8 cellular contexts compared by ENCODE assay signal in the genomic region with DNA sequence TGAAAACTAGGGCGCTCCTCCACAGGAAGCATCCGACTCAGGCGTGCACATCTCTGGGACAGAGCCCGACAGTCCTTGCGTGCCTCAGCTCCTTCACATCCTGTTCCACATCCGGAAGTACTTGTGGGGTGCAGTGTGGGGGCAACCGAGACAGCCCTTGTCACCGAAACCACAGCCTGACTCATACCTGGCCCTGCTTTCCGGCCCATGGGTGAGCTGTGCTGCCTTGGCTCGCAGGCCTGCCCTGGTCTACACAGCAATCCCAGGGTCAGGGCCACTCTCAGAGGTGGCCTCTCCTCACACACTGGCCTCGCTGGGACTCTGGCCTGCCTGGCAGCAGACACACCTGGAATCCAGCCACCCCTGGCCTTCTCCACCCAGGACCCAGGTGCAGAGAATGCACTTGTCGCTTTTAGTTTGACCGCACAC.
DNase-seq lines count a peak whose midpoint lies in the region; ATAC-seq and TF ChIP-seq lines count a peak whose summit lies in the region.

No MANE protein-coding gene starts in this region.

- in situ Hi-C loops in Panc1 (cut with HindIII; ENCODE audit: low pct_unique_long_range_greater_than_20kb, low sequenced_read_pairs), result no loop called here

- peaks cover 55% of the 10 kb centered on the region for H3K4me1 Mint-ChIP-seq in activated T-helper 17 cell treated with anti-CD3 and anti-CD28 coated beads, Interleukin-2, amount 50 U/mL, for 72 hours

- H3K27ac Mint-ChIP-seq in activated T-helper 17 cell treated with anti-CD3 and anti-CD28 coated beads, Interleukin-2, amount 50 U/mL, for 72 hours, result peak overlapping the region; percentile 92

- no peak overlapping the region for H3K4me3 ChIP-seq in Panc1 (ENCODE audit: low read depth in 2 of 2, low read length in 2 of 2)
- H3K4me3 ChIP-seq in heart left ventricle, result no peak overlapping the region

- no peak for TF ChIP-seq POLR2A in heart left ventricle (IDR thresholded peaks at IDR 0.05)

- H3K4me1 ChIP-seq in Panc1 (ENCODE audit: control insufficient read depth, insufficient read depth, low read length) (peaks cover 3% of the 10 kb centered on the region; the same call in 1 of the 2 replicates), heart left ventricle (peaks cover 2 to 84% (median 61%) of the 10 kb centered on the region in 12 donors)

- POLR2A ChIA-PET in Panc1 (lab: Charles Lee), result no interaction called here

- H3K27ac ChIP-seq in Panc1 (ENCODE audit: low read length), result no peak overlapping the region
- H3K27ac ChIP-seq in heart left ventricle, result peak overlapping the region in 7 of 12 donors; percentile 8 to 56 (median 42)

- no TSS peak for BruUV-seq in Panc1 (replicated peaks; lab: Mats Ljungman, UMichigan)

- no peaks in the 10 kb centered on the region for H3K9me3 Mint-ChIP-seq in activated T-helper 17 cell treated with anti-CD3 and anti-CD28 coated beads, Interleukin-2, amount 50 U/mL, for 72 hours

- H3K36me3 Mint-ChIP-seq in activated T-helper 17 cell treated with anti-CD3 and anti-CD28 coated beads, Interleukin-2, amount 50 U/mL, for 72 hours (ENCODE audit: low read depth), result peaks cover 90% of the 10 kb centered on the region

- no peaks in the 10 kb centered on the region for H3K9me3 ChIP-seq in Panc1 (ENCODE audit: control insufficient read depth, insufficient read depth, low read depth, low read length)
- no peaks in the 10 kb centered on the region for H3K9me3 ChIP-seq in heart left ventricle

- no peak for DNase-seq in Panc1 (ENCODE audit: low read depth, low spot score)
- peak in 3 of 5 donors; percentile 43 to 79 (median 77) for DNase-seq in heart left ventricle
- DNase-seq in stimulated activated CD4-positive, alpha-beta T cell treated with anti-CD3 and anti-CD28 coated beads, Interleukin-12 subunit alpha, Interleukin-12 subunit beta, amount 100 ng/mL, for 48 hours (ENCODE audit: low read depth in 2 of 3, low spot score in 1 of 3), result peak; percentile 84 to 85 (median 84)
- DNase-seq in foreskin melanocyte, result no peak
- DNase-seq in NCI-H1436 treated with DMSO at 0.1 percent for 48 hours (lab: John Stamatoyannopoulos, UW), result no peak

- H3K36me3 ChIP-seq in Panc1 (ENCODE audit: control insufficient read depth, insufficient read depth, low read length), result no peaks in the 10 kb centered on the region
- H3K36me3 ChIP-seq in heart left ventricle, result peaks cover 0 to 31% (median 22%) of the 10 kb centered on the region in 9 donors

- TF ChIP-seq CTCF in Panc1 (IDR thresholded peaks at IDR 0.05) (no peak), heart left ventricle (IDR thresholded peaks at IDR 0.05) (no peak)

- peak overlapping the region; percentile 71 for H3K4me3 Mint-ChIP-seq in activated T-helper 17 cell treated with anti-CD3 and anti-CD28 coated beads, Interleukin-2, amount 50 U/mL, for 72 hours

- no peaks in the 10 kb centered on the region for H3K27me3 Mint-ChIP-seq in activated T-helper 17 cell treated with anti-CD3 and anti-CD28 coated beads, Interleukin-2, amount 50 U/mL, for 72 hours

- CTCF ChIA-PET in Panc1 (lab: Charles Lee), result interaction anchor here (0.6 kb wide), 1 partner anchor 372 kb away, joined by 4 read pairs; no protein-coding TSS in a partner anchor

- H3K27me3 ChIP-seq in Panc1 (ENCODE audit: control insufficient read depth, insufficient read depth, low read length) (no peaks in the 10 kb centered on the region), heart left ventricle (no peaks in the 10 kb centered on the region)

- intact Hi-C loops in Panc1 (cut with micrococcal nuclease; ENCODE audit: unreplicated experiment), result no loop called here
- intact Hi-C loops in heart left ventricle (cut with DNase I), result loop anchor here in 2 of 10 donors (5.0 to 10.0 kb wide), 2 partner anchors 101 to 178 kb away; a partner anchor contains a TSS

- WGBS in heart left ventricle, 4 donors, result 43 to 45% (median 44%) methylated on average over 7 to 13 of the region's 13 CpGs

- ATAC-seq in GM18517 (IDR thresholded peaks at IDR 0.05; ENCODE audit: unreplicated experiment) (peak; percentile 93), HG02970 (IDR thresholded peaks at IDR 0.05; ENCODE audit: low FRiP score, unreplicated experiment) (peak; percentile 85), Panc1 (peak; percentile 81), heart left ventricle (peak; percentile 6 to 57 (median 45))
- ATAC-seq in activated T-helper 17 cell treated with anti-CD3 and anti-CD28 coated beads, Interleukin-2, amount 50 U/mL, for 72 hours (replicated peaks), result peak; percentile 78

Comparison
In these comparisons a context has a peak if more than half of its experiments do, and no peak if none do; other contexts are left out.
1. DNase-seq: peak in heart left ventricle (3 of 5) and stimulated activated CD4-positive, alpha-beta T cell treated with anti-CD3 and anti-CD28 coated beads, Interleukin-12 subunit alpha, Interleukin-12 subunit beta, amount 100 ng/mL, for 48 hours (3 of 3); none in Panc1 (single experiment), foreskin melanocyte (single experiment) and NCI-H1436 treated with DMSO at 0.1 percent for 48 hours (single experiment).
2. Peak in every context shown above with its lines, with median percentiles within 50 percentile points of each other: ATAC-seq.